In the genomic region with DNA sequence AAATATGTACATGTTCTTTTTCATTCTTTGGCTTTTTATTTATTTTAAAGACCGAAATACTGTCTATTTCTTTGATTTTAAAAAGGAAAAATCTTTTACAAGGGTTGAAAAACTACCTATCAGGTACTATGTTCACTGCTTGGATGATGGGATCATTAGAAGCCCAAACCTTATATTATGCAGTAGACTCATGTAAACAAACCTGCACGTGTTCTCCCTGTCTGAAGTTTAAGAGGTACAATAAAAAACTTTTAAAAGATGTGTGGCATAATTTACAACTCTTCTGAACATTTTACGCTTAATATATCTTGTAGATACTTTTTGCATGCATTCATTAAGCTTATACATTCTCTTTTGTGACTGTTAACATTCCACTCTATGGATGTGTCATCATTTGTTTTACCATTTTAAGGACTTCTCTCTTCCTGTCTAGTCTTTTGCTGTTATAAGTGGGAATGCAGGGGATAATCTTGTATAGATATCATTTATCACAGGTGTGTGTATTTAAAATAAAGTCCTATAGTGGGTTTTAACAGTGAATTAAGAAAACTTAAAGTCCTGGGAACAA, we compare ENCODE assay signal across 21 cellular contexts. TPM values are rescaled to one million over a fixed set of nuclear protein-coding genes. Genes with fewer than 3 reads are reported as not detected.
DNase-seq lines count a peak whose midpoint lies in the region; ATAC-seq, FAIRE-seq and TF ChIP-seq lines count a peak whose summit lies in the region.
"Had no signal": no experiment of that assay in that cellular context is flagged by ENCODE, and none has a peak within 500 bp of the region (broad histone marks: within the 10 kb centered on the region; RNA-seq: fewer than 3 reads in every experiment).

No MANE protein-coding gene starts in this region.

- peaks cover 55% of the 10 kb centered on the region for H3K4me1 Mint-ChIP-seq in activated B cell treated with CpG ODN at 0.5 μM for 24 hours
- peaks cover 9% of the 10 kb centered on the region for H3K4me1 Mint-ChIP-seq in GM23338
- peaks cover 8% of the 10 kb centered on the region for H3K4me1 Mint-ChIP-seq in endothelial cell (ENCODE audit: unreplicated experiment)

- no peak overlapping the region for H3K4me3 ChIP-seq in A549
- H3K4me3 ChIP-seq in fibroblast of villous mesenchyme (ENCODE audit: low read depth, low read length): no peak overlapping the region
- no peak overlapping the region for H3K4me3 ChIP-seq in GM23338

- peaks cover 25% of the 10 kb centered on the region for H3K4me1 ChIP-seq in A549
- H3K4me1 ChIP-seq in GM23338 (ENCODE audit: insufficient read depth): peaks cover 7% of the 10 kb centered on the region; the same call in 1 of the 2 replicates

- H3K27me3 Mint-ChIP-seq in activated B cell treated with CpG ODN at 0.5 μM for 24 hours (no peaks in the 10 kb centered on the region), GM23338 (ENCODE audit: insufficient read depth, low read depth, poor library complexity) (peaks cover 9% of the 10 kb centered on the region), endothelial cell (ENCODE audit: unreplicated experiment) (peaks cover 3% of the 10 kb centered on the region)
- H3K27me3 Mint-ChIP-seq: activated CD4-positive, alpha-beta T cell treated with anti-CD3 and anti-CD28 coated beads, Interleukin-2, amount 10 ng/mL, durations not matched to agents 7 days and 5 days; activated naive CD8-positive, alpha-beta T cell treated with anti-CD3 and anti-CD28 coated beads for 36 hours; type B pancreatic cell had no signal

- H3K9me2 ChIP-seq in GM23338 (ENCODE audit: insufficient read depth): no peaks in the 10 kb centered on the region

- POLR2A ChIA-PET in A549 (lab: Yijun Ruan, JAX) (no interaction called here), activated B cell treated with CpG ODN at 0.5 μM for 24 hours (lab: Charles Lee) (no interaction called here)

- peaks cover 95% of the 10 kb centered on the region for H3K79me2 ChIP-seq in GM23338 (replicated peaks; ENCODE audit: insufficient read depth)

- CTCF ChIA-PET in A549 (lab: Yijun Ruan, JAX) (no interaction called here), activated B cell treated with CpG ODN at 0.5 μM for 24 hours (lab: Charles Lee) (no interaction called here)

- H3K36me3 Mint-ChIP-seq in activated B cell treated with CpG ODN at 0.5 μM for 24 hours (ENCODE audit: low read depth): peaks cover 28% of the 10 kb centered on the region
- peaks cover 18% of the 10 kb centered on the region; the same call in 2 of the 3 replicates for H3K36me3 Mint-ChIP-seq in GM23338 (ENCODE audit: low read depth)
- H3K36me3 Mint-ChIP-seq in endothelial cell (ENCODE audit: low read depth, unreplicated experiment): peaks cover 14% of the 10 kb centered on the region

- no peak for TF ChIP-seq RAD21 in A549 (conservative IDR thresholded peaks at IDR 0.05 in 1 of 2, IDR thresholded peaks at IDR 0.05 in 1 of 2)

- FAIRE-seq in A549 (lab: Jason Lieb, UNC) (no peak), H54 (lab: Jason Lieb, UNC) (peak; percentile 84)
- FAIRE-seq: kidney had no signal

- intact Hi-C loops in activated B cell treated with CpG ODN at 0.5 μM for 24 hours (cut with micrococcal nuclease): loop anchor here (10.0 kb wide), 2 partner anchors 62 to 762 kb away; no protein-coding TSS in a partner anchor

- no peak for ATAC-seq in A549
- ATAC-seq in activated B cell treated with CpG ODN at 0.5 μM for 24 hours (ENCODE audit: low read depth): no peak
- ATAC-seq in HG03135 (IDR thresholded peaks at IDR 0.05; ENCODE audit: unreplicated experiment): no peak
- no peak for ATAC-seq in GM23338
- ATAC-seq: stimulated activated naive CD8-positive, alpha-beta T cell treated with anti-CD3 and anti-CD28 coated beads, Interleukin-15, Interleukin-2, amounts not matched to agents 100 U/mL and 50 U/mL, for 24 hours had no signal

- H3K4me3 Mint-ChIP-seq in activated B cell treated with CpG ODN at 0.5 μM for 24 hours: no peak overlapping the region
- H3K4me3 Mint-ChIP-seq in GM23338: no peak overlapping the region
- no peak overlapping the region for H3K4me3 Mint-ChIP-seq in endothelial cell (ENCODE audit: unreplicated experiment)
- H3K4me3 Mint-ChIP-seq: activated CD4-positive, alpha-beta T cell treated with anti-CD3 and anti-CD28 coated beads, Interleukin-2, amount 10 ng/mL, durations not matched to agents 7 days and 5 days; activated naive CD8-positive, alpha-beta T cell treated with anti-CD3 and anti-CD28 coated beads for 36 hours; neural crest cell; type B pancreatic cell had no signal

- H2AFZ ChIP-seq in GM23338: no peak overlapping the region

- no peak for TF ChIP-seq CTCF in A549 (IDR thresholded peaks at IDR 0.05)
- TF ChIP-seq CTCF in activated B cell treated with CpG ODN at 0.5 μM for 24 hours (IDR thresholded peaks at IDR 0.05): no peak
- no peak for TF ChIP-seq CTCF in fibroblast of villous mesenchyme (IDR thresholded peaks at IDR 0.05; ENCODE audit: insufficient read depth, low read depth, low read length)
- TF ChIP-seq CTCF in GM23338 (conservative IDR thresholded peaks at IDR 0.05; ENCODE audit: low read depth in 2 of 2): no peak
- TF ChIP-seq CTCF in endothelial cell (IDR thresholded peaks at IDR 0.05; ENCODE audit: unreplicated experiment): no peak

- H3K9me3 Mint-ChIP-seq in activated B cell treated with CpG ODN at 0.5 μM for 24 hours (no peaks in the 10 kb centered on the region), GM23338 (no peaks in the 10 kb centered on the region; the same call in 2 of the 3 replicates), endothelial cell (ENCODE audit: unreplicated experiment) (no peaks in the 10 kb centered on the region)
- H3K9me3 Mint-ChIP-seq: activated CD4-positive, alpha-beta T cell treated with anti-CD3 and anti-CD28 coated beads, Interleukin-2, amount 10 ng/mL, durations not matched to agents 7 days and 5 days; neural crest cell; type B pancreatic cell had no signal

- peaks cover 40% of the 10 kb centered on the region for H4K20me1 ChIP-seq in GM23338 (replicated peaks; ENCODE audit: insufficient read depth)

- H3K27me3 ChIP-seq in GM23338 (ENCODE audit: insufficient read depth): peaks cover under 1% of the 10 kb centered on the region; the same call in 1 of the 2 replicates

- H3F3A ChIP-seq in GM23338 (replicated peaks; ENCODE audit: low read depth): peaks cover 5% of the 10 kb centered on the region

- DNase-seq in A549 (ENCODE audit: low read depth in 1 of 2, low spot score in 1 of 2): no peak
- no peak for DNase-seq in H54 (ENCODE audit: insufficient read length, low spot score)
- no peak for DNase-seq in activated B cell treated with CpG ODN at 0.5 μM for 24 hours
- peak; percentile 72 for DNase-seq in fibroblast of villous mesenchyme (ENCODE audit: low read depth)
- DNase-seq in GM23338 (ENCODE audit: low spot score): no peak
- DNase-seq in endothelial cell (ENCODE audit: low spot score): no peak
- no peak for DNase-seq in RPMI8226
- DNase-seq: activated CD4-positive, alpha-beta T cell treated with anti-CD3 and anti-CD28 coated beads, Interleukin-2, amount 10 ng/mL, durations not matched to agents 7 days and 5 days; activated naive CD8-positive, alpha-beta T cell treated with anti-CD3 and anti-CD28 coated beads for 36 hours; activated T-cell treated with anti-CD3 and anti-CD28 coated beads for 4 hours; caudate nucleus; effector CD4-positive, alpha-beta T cell; hippocampal formation; kidney; NCI-H1092; NCI-H2081; NCI-H526 treated with DMSO at 0.1 percent for 48 hours; stimulated activated naive CD8-positive, alpha-beta T cell treated with anti-CD3 and anti-CD28 coated beads, Interleukin-15, Interleukin-2, amounts not matched to agents 100 U/mL and 50 U/mL, for 24 hours had no signal

- TF ChIP-seq EP300 in A549 (IDR thresholded peaks at IDR 0.05): no peak

- H3K4me2 ChIP-seq in A549: peak overlapping the region; percentile 32; the same call in 1 of the 3 replicates
- no peak overlapping the region for H3K4me2 ChIP-seq in GM23338

- 46% methylated on average over 3 of the region's 3 CpGs for WGBS in A549 (ENCODE audit: missing lambda C conversion rate)

- H3K36me3 ChIP-seq in GM23338 (ENCODE audit: insufficient read depth): no peaks in the 10 kb centered on the region

- no peak for TF ChIP-seq POLR2A in A549 (IDR thresholded peaks at IDR 0.05; ENCODE audit: low read length)
- TF ChIP-seq POLR2A in H54 (IDR thresholded peaks at IDR 0.05; ENCODE audit: low read depth, low read length): no peak

- H3K9me3 ChIP-seq in A549: no peaks in the 10 kb centered on the region

- H3K27ac ChIP-seq in A549 (no peak overlapping the region), GM23338 (ENCODE audit: low read depth) (no peak overlapping the region)

- H3K27ac Mint-ChIP-seq in activated B cell treated with CpG ODN at 0.5 μM for 24 hours (peak overlapping the region; percentile 46), GM23338 (no peak overlapping the region), endothelial cell (ENCODE audit: unreplicated experiment) (no peak overlapping the region)
- H3K27ac Mint-ChIP-seq: activated CD4-positive, alpha-beta T cell treated with anti-CD3 and anti-CD28 coated beads, Interleukin-2, amount 10 ng/mL, durations not matched to agents 7 days and 5 days; activated naive CD8-positive, alpha-beta T cell treated with anti-CD3 and anti-CD28 coated beads for 36 hours; type B pancreatic cell had no signal

TF ChIP-seq in A549, 52 proteins besides CTCF, POLR2A, EP300 and RAD21 (continues in another document):
- TF ChIP-seq EHMT2 (IDR thresholded peaks at IDR 0.05; ENCODE audit: low read depth) (no peak), ZC3H11A (IDR thresholded peaks at IDR 0.05) (no peak), ZFP36 (IDR thresholded peaks at IDR 0.05; ENCODE audit: borderline replicate concordance, partially characterized antibody) (no peak), NFE2L2 (conservative IDR thresholded peaks at IDR 0.05; ENCODE audit: low read length) (no peak), HOXA7 (CRISPR knock-in tag; IDR thresholded peaks at IDR 0.05) (no peak)

TF ChIP-seq in GM23338, 12 proteins besides CTCF, POLR2A, EP300 and RAD21:
- no peak for TF ChIP-seq CREB1 (CRISPR knock-in tag; IDR thresholded peaks at IDR 0.05; ENCODE audit: low read depth)

RNA-seq across cellular contexts. Expression of gene MGA, which starts 6.2 kb away (rescaled TPM):
- polyA plus RNA-seq in A549 (2011; rRNA removed) (13.8 and 17.9 TPM in 2 replicates), A549 (2017; fragmentation: RNase III; extraction: RNeasy Plus Mini Kit Qiagen cat#74134 plus additional on column Dnase treatment) (4.5 to 5.8 TPM (median 4.6 TPM) in 3 replicates), GM23338 (2016; fragmentation: Nextera tagmentation; extraction: Ambion mirVana) (37.7 and 42.6 TPM in 2 replicates)
- polyA plus RNA-seq in A549 (2012; cell fraction: cytosol; rRNA removed): 1.4 and 1.8 TPM in 2 replicates
- 1.9 and 3.5 TPM in 2 replicates for polyA plus RNA-seq in A549 (2012; cell fraction: nucleus; rRNA removed)
- polyA minus RNA-seq in A549 (2011; rRNA and poly(A)+ RNA removed): 35.6 and 38.6 TPM in 2 replicates
- total RNA-seq in activated B cell treated with CpG ODN at 0.5 μM for 24 hours (49.9 and 58.3 TPM in 2 replicates), fibroblast of villous mesenchyme (27.7 and 41.5 TPM in 2 replicates), endothelial cell (ENCODE audit: unreplicated experiment) (48.0 TPM)
- 58.9 and 69.6 TPM in 2 replicates for total RNA-seq in GM23338 (2014; rRNA removed; shearing (Covaris generic))
